ENCODE assay signal across 2 cellular contexts in the genomic region with DNA sequence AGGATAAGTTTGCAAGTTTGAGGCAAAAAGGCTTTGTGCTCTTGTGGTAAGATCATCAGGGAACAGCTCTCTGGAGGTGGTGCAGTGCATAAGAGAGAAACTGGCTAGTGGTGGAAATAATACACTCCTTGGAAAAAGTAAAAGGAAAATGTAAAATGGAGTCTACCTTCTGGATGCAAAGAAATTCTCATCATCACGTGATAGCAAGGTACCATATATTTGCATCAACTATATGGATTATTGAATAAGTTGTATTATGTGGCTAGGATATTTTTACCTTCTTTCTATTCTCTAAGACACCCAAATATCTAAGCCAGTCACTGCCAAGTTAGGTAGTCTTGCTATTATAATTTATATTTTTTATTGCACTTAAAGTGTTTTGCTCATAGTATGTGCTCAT.
A peak's percentile ranks its signal among the peaks of the same experiment; 100 is the strongest.
TF ChIP-seq lines count a peak whose summit lies in the region.

No MANE protein-coding gene starts in this region.

TF ChIP-seq in HepG2, 621 proteins besides CTCF, POLR2A, EP300 and RAD21:
- TF ChIP-seq, protein P1, sequence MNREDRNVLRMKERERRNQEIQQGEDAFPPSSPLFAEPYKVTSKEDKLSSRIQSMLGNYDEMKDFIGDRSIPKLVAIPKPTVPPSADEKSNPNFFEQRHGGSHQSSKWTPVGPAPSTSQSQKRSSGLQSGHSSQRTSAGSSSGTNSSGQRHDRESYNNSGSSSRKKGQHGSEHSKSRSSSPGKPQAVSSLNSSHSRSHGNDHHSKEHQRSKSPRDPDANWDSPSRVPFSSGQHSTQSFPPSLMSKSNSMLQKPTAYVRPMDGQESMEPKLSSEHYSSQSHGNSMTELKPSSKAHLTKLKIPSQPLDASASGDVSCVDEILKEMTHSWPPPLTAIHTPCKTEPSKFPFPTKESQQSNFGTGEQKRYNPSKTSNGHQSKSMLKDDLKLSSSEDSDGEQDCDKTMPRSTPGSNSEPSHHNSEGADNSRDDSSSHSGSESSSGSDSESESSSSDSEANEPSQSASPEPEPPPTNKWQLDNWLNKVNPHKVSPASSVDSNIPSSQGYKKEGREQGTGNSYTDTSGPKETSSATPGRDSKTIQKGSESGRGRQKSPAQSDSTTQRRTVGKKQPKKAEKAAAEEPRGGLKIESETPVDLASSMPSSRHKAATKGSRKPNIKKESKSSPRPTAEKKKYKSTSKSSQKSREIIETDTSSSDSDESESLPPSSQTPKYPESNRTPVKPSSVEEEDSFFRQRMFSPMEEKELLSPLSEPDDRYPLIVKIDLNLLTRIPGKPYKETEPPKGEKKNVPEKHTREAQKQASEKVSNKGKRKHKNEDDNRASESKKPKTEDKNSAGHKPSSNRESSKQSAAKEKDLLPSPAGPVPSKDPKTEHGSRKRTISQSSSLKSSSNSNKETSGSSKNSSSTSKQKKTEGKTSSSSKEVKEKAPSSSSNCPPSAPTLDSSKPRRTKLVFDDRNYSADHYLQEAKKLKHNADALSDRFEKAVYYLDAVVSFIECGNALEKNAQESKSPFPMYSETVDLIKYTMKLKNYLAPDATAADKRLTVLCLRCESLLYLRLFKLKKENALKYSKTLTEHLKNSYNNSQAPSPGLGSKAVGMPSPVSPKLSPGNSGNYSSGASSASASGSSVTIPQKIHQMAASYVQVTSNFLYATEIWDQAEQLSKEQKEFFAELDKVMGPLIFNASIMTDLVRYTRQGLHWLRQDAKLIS (CRISPR knock-in tag; IDR thresholded peaks at IDR 0.05): no peak
- TF ChIP-seq RAD51 (IDR thresholded peaks at IDR 0.05; ENCODE audit: borderline replicate concordance): peak; percentile 32; the same call in 1 of the 2 replicates

TF ChIP-seq in K562, 482 proteins besides CTCF, POLR2A, EP300 and RAD21:
- TF ChIP-seq, protein P2, sequence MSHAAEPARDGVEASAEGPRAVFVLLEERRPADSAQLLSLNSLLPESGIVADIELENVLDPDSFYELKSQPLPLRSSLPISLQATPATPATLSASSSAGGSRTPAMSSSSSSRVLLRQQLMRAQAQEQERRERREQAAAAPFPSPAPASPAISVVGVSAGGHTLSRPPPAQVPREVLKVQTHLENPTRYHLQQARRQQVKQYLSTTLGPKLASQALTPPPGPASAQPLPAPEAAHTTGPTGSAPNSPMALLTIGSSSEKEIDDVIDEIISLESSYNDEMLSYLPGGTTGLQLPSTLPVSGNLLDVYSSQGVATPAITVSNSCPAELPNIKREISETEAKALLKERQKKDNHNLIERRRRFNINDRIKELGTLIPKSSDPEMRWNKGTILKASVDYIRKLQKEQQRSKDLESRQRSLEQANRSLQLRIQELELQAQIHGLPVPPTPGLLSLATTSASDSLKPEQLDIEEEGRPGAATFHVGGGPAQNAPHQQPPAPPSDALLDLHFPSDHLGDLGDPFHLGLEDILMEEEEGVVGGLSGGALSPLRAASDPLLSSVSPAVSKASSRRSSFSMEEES (CRISPR knock-in tag; IDR thresholded peaks at IDR 0.05): peak; percentile 88
- TF ChIP-seq RAD51 (IDR thresholded peaks at IDR 0.05; ENCODE audit: borderline replicate concordance, low read depth): peak; percentile 58; the same call in 1 of the 2 replicates
- no peak for TF ChIP-seq ZNF3 (CRISPR knock-in tag; IDR thresholded peaks at IDR 0.05)
- peak; percentile 52; the same call in 1 of the 2 replicates for TF ChIP-seq TOE1 (IDR thresholded peaks at IDR 0.05; ENCODE audit: borderline replicate concordance)
- no peak for TF ChIP-seq TOE1 (CRISPR knock-in tag; IDR thresholded peaks at IDR 0.05; ENCODE audit: borderline replicate concordance, low read depth)
TF ChIP-seq in K562: peak in this region for 3.
